In genomic region chr15:63072809-63073277, GRCh38 we compare ENCODE assay signal across 1 cellular context.
TF ChIP-seq lines count a peak whose summit lies in the region.

No MANE protein-coding gene starts in this region.

TF ChIP-seq in endothelial cell of umbilical vein, 7 proteins besides CTCF, POLR2A, EP300 and RAD21:
- TF ChIP-seq EZH2 (IDR thresholded peaks at IDR 0.05; ENCODE audit: borderline replicate concordance, low read depth, low read length, severe bottlenecking) (no peak), JUN (IDR thresholded peaks at IDR 0.05; ENCODE audit: borderline replicate concordance, insufficient read depth, insufficient read length, low read depth) (no peak)
TF ChIP-seq in endothelial cell of umbilical vein: peak in this region for 0.
